1 cellular context compared by ENCODE assay signal in the genomic region with DNA sequence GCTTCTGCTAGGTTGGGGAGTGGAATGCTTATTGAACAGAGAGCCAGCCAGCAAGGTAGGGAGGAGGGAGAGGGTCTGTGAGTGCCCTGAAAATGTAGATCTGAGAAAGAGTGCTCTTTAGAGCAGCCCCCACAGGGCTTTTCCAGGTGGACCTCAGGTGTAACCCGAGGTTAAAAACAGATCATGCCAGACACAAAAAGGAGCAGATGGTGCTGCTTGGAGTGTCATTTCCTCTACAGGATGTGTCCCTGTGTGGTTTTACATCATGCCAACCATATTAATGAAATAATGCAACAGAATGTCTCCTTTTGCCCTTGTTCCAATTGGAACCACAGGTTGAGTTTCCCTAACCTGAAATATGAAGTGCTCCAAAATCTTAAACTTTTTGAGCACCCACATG.
TF ChIP-seq lines count a peak whose summit lies in the region.

No MANE protein-coding gene starts in this region.

TF ChIP-seq in SK-N-SH, 30 proteins besides CTCF, POLR2A, EP300 and RAD21 (continued from another document):
- TF ChIP-seq, protein P1, sequence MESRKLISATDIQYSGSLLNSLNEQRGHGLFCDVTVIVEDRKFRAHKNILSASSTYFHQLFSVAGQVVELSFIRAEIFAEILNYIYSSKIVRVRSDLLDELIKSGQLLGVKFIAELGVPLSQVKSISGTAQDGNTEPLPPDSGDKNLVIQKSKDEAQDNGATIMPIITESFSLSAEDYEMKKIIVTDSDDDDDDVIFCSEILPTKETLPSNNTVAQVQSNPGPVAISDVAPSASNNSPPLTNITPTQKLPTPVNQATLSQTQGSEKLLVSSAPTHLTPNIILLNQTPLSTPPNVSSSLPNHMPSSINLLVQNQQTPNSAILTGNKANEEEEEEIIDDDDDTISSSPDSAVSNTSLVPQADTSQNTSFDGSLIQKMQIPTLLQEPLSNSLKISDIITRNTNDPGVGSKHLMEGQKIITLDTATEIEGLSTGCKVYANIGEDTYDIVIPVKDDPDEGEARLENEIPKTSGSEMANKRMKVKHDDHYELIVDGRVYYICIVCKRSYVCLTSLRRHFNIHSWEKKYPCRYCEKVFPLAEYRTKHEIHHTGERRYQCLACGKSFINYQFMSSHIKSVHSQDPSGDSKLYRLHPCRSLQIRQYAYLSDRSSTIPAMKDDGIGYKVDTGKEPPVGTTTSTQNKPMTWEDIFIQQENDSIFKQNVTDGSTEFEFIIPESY (IDR thresholded peaks at IDR 0.05; ENCODE audit: borderline replicate concordance, low read depth), result no peak
